18 cellular contexts compared by ENCODE assay signal in the genomic region with DNA sequence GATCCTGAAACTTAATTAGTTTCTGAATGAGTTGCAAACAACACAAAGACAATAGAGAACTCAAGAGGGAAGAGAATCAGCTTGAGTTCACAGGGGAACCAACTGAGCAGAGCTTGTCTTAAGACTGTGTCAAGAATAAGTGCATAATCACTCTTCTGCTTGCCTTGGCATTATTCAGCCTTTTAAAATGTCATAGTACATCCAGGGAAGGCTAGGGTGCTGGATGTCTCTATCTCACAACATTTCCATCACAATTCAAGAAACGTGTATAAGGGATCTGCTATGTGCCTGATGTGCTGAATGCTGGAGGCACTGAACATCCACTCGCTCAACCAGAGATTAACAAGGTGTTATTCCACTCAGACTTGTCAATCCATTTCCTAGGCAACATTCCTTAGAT.
DNase-seq lines count a peak whose midpoint lies in the region; TF ChIP-seq lines count a peak whose summit lies in the region.
"Had no signal": no experiment of that assay in that cellular context is flagged by ENCODE, and none has a peak within 500 bp of the region (broad histone marks: within the 10 kb centered on the region; RNA-seq: fewer than 3 reads in every experiment).

No MANE protein-coding gene starts in this region.

- intact Hi-C loops in A673 (cut with micrococcal nuclease; ENCODE audit: unreplicated experiment), result no loop called here

- no peak overlapping the region for H2AFZ ChIP-seq in neural progenitor cell (replicated peaks)

- H3K27ac ChIP-seq in A673 (ENCODE audit: low read depth, low read length, poor library complexity, severe bottlenecking), result no peak overlapping the region
- peak overlapping the region; percentile 38 for H3K27ac ChIP-seq in HUES48 (ENCODE audit: low read depth, low read length)
- H3K27ac ChIP-seq in ectodermal cell (ENCODE audit: insufficient read depth, low read depth, low read length, poor library complexity, severe bottlenecking), result peak overlapping the region; percentile 33
- no peak overlapping the region for H3K27ac ChIP-seq in neural progenitor cell
- no peak overlapping the region for H3K27ac ChIP-seq in Peyer's patch

- no peak for TF ChIP-seq POLR2A in Peyer's patch (IDR thresholded peaks at IDR 0.05)

- H3K27me3 ChIP-seq in A673 (replicated peaks; ENCODE audit: insufficient read depth, low read depth, low read length, poor library complexity), result no peaks in the 10 kb centered on the region
- no peaks in the 10 kb centered on the region for H3K27me3 ChIP-seq in HUES48 (ENCODE audit: control insufficient read depth, insufficient read depth, low read length)
- no peaks in the 10 kb centered on the region for H3K27me3 ChIP-seq in ectodermal cell (ENCODE audit: control insufficient read depth, insufficient read depth, low read length, poor library complexity, severe bottlenecking)
- no peaks in the 10 kb centered on the region for H3K27me3 ChIP-seq in neural progenitor cell
- no peaks in the 10 kb centered on the region for H3K27me3 ChIP-seq in Peyer's patch
- H3K27me3 ChIP-seq: BE2C had no signal

- no peak overlapping the region for H3K4me3 Mint-ChIP-seq in neural progenitor cell
- H3K4me3 Mint-ChIP-seq: CD4-positive, CD25-positive, alpha-beta regulatory T cell; CD8-positive, alpha-beta memory T cell; IgD-negative memory B cell had no signal

- no peaks in the 10 kb centered on the region for H3K9me3 ChIP-seq in A673 (ENCODE audit: low read depth, low read length, poor library complexity, severe bottlenecking)
- no peaks in the 10 kb centered on the region for H3K9me3 ChIP-seq in HUES48 (ENCODE audit: control insufficient read depth, insufficient read depth, low read length)
- no peaks in the 10 kb centered on the region for H3K9me3 ChIP-seq in ectodermal cell (ENCODE audit: control insufficient read depth, low read length)
- H3K9me3 ChIP-seq in neural progenitor cell (ENCODE audit: low read depth), result no peaks in the 10 kb centered on the region
- H3K9me3 ChIP-seq in Peyer's patch, result no peaks in the 10 kb centered on the region
- H3K9me3 ChIP-seq: BE2C had no signal

- no peaks in the 10 kb centered on the region for H4K20me1 ChIP-seq in neural progenitor cell (ENCODE audit: low read depth)

- CTCF ChIA-PET in A673 (lab: Charles Lee), result no interaction called here

- no peak overlapping the region for H3K4me2 ChIP-seq in neural progenitor cell

- H3K36me3 ChIP-seq in A673 (ENCODE audit: insufficient read depth, low read length, poor library complexity, severe bottlenecking) (no peaks in the 10 kb centered on the region), HUES48 (ENCODE audit: control insufficient read depth, insufficient read depth, low read length) (no peaks in the 10 kb centered on the region), ectodermal cell (ENCODE audit: control insufficient read depth, insufficient read depth, low read length) (no peaks in the 10 kb centered on the region), neural progenitor cell (no peaks in the 10 kb centered on the region), Peyer's patch (no peaks in the 10 kb centered on the region)
- H3K36me3 ChIP-seq: BE2C had no signal

- no peak overlapping the region for H3K27ac Mint-ChIP-seq in neural progenitor cell
- H3K27ac Mint-ChIP-seq: CD4-positive, CD25-positive, alpha-beta regulatory T cell; CD8-positive, alpha-beta memory T cell; IgD-negative memory B cell had no signal

- H3K4me1 Mint-ChIP-seq in neural progenitor cell, result peaks cover 18% of the 10 kb centered on the region
- H3K4me1 Mint-ChIP-seq: CD4-positive, CD25-positive, alpha-beta regulatory T cell; CD8-positive, alpha-beta memory T cell; IgD-negative memory B cell had no signal

- peak; percentile 24 for DNase-seq in A673 (ENCODE audit: low spot score)
- peak; percentile 25 for DNase-seq in neural progenitor cell (ENCODE audit: low spot score)
- no peak for DNase-seq in HuH-7.5 (ENCODE audit: low spot score)
- no peak for DNase-seq in DMS53 treated with DMSO at 0.1 percent for 48 hours (lab: John Stamatoyannopoulos, UW; ENCODE audit: unreplicated experiment)
- no peak for DNase-seq in Peyer's patch
- DNase-seq: 8988T; BE2C; C1 segment of cervical spinal cord; CD4-positive, CD25-positive, alpha-beta regulatory T cell; CD8-positive, alpha-beta memory T cell; COR-L47; DMS 273 treated with DMSO at 0.1 percent for 48 hours; DMS53; HCEC 1CT; KBM-7 had no signal

- H3K9ac ChIP-seq in HUES48 (ENCODE audit: low read depth, low read length) (no peak overlapping the region), neural progenitor cell (no peak overlapping the region)

- H3K27me3 Mint-ChIP-seq in neural progenitor cell (ENCODE audit: insufficient read depth, low read depth), result no peaks in the 10 kb centered on the region
- H3K27me3 Mint-ChIP-seq: CD4-positive, CD25-positive, alpha-beta regulatory T cell had no signal

- H3K36me3 Mint-ChIP-seq in neural progenitor cell, result no peaks in the 10 kb centered on the region
- H3K36me3 Mint-ChIP-seq: CD4-positive, CD25-positive, alpha-beta regulatory T cell; CD8-positive, alpha-beta memory T cell; IgD-negative memory B cell had no signal

- POLR2A ChIA-PET in A673 (lab: Charles Lee; ENCODE audit: low non-redundant PET), result no interaction called here

- no peak overlapping the region for H3K4me3 ChIP-seq in A673 (ENCODE audit: low read depth, low read length, poor library complexity, severe bottlenecking)
- no peak overlapping the region for H3K4me3 ChIP-seq in HUES48 (ENCODE audit: low read depth, low read length)
- H3K4me3 ChIP-seq in ectodermal cell (ENCODE audit: insufficient read depth, low read depth, low read length), result no peak overlapping the region
- no peak overlapping the region for H3K4me3 ChIP-seq in neural progenitor cell
- H3K4me3 ChIP-seq in Peyer's patch, result no peak overlapping the region

- TF ChIP-seq CTCF in A673 (conservative IDR thresholded peaks at IDR 0.05; ENCODE audit: low read depth, low read length) (no peak), neural progenitor cell (IDR thresholded peaks at IDR 0.05) (no peak), Peyer's patch (IDR thresholded peaks at IDR 0.05) (no peak)

- H3F3A ChIP-seq in neural progenitor cell (ENCODE audit: low read depth), result no peaks in the 10 kb centered on the region

- H3K79me2 ChIP-seq in neural progenitor cell (ENCODE audit: low read depth), result no peaks in the 10 kb centered on the region

- H3K4me1 ChIP-seq in A673 (ENCODE audit: insufficient read depth, low read length, poor library complexity, severe bottlenecking) (peaks cover 35% of the 10 kb centered on the region), HUES48 (ENCODE audit: control insufficient read depth, insufficient read depth, low read length) (peaks cover 36% of the 10 kb centered on the region), ectodermal cell (ENCODE audit: control insufficient read depth, insufficient read depth, low read length) (peaks cover 12% of the 10 kb centered on the region), neural progenitor cell (peaks cover 12% of the 10 kb centered on the region), Peyer's patch (no peaks in the 10 kb centered on the region)

- 71 to 93% methylated on average over 1 to 2 of the region's 2 CpGs for WGBS in ectodermal cell, 2 experiments

- no peaks in the 10 kb centered on the region for H3K9me3 Mint-ChIP-seq in neural progenitor cell
- H3K9me3 Mint-ChIP-seq: IgD-negative memory B cell had no signal

- no TSS peak for BruUV-seq in A673 (replicated peaks; lab: Mats Ljungman, UMichigan)

Comparison
In these comparisons a context has a peak if more than half of its experiments do, and no peak if none do; other contexts are left out.
1. DNase-seq: peak in A673 (single experiment) and neural progenitor cell (single experiment); none in HuH-7.5 (single experiment), DMS53 treated with DMSO at 0.1 percent for 48 hours (single experiment) and Peyer's patch (0 of 3).
2. H3K27ac ChIP-seq: peak in HUES48 (single experiment) and ectodermal cell (single experiment); none in A673 (single experiment), neural progenitor cell (single experiment) and Peyer's patch (0 of 4).